1 cellular context compared by ENCODE assay signal in genomic region chr7:142854505-142855400, GRCh38.
TF ChIP-seq lines count a peak whose summit lies in the region.

Gene EPHB6, plus strand, starts transcription at chr7:142855076. Its CDS starts 8,152 bp downstream, at chr7:142863228.

TF ChIP-seq in K562, 482 proteins besides CTCF, POLR2A, EP300 and RAD21 (continued from another document and continues in another):
- TF ChIP-seq ZMIZ1 (IDR thresholded peaks at IDR 0.05; ENCODE audit: low read depth in 2 of 2, low read length in 2 of 2) (no peak), ZNF165 (CRISPR knock-in tag; IDR thresholded peaks at IDR 0.05; ENCODE audit: borderline replicate concordance) (no peak), FOXK2 (conservative IDR thresholded peaks at IDR 0.05 in 1 of 2, IDR thresholded peaks at IDR 0.05 in 1 of 2; ENCODE audit: low read depth in 2 of 2) (no peak), POLR2G (IDR thresholded peaks at IDR 0.05; ENCODE audit: low read depth, low read length) (peak; percentile 79), NONO (IDR thresholded peaks at IDR 0.05; ENCODE audit: low read depth in 2 of 2, low read length in 1 of 2) (no peak), ASH1L (IDR thresholded peaks at IDR 0.05; ENCODE audit: borderline replicate concordance, low read depth, partially characterized antibody) (no peak), NCOA1 (IDR thresholded peaks at IDR 0.05; ENCODE audit: low read depth) (no peak), MBD1 (CRISPR knock-in tag; IDR thresholded peaks at IDR 0.05) (no peak), HSF4 (CRISPR knock-in tag; IDR thresholded peaks at IDR 0.05; ENCODE audit: borderline replicate concordance) (no peak), XRCC4 (IDR thresholded peaks at IDR 0.05; ENCODE audit: extremely low read depth, insufficient read depth, insufficient read length) (no peak), ZNF639 (CRISPR knock-in tag; conservative IDR thresholded peaks at IDR 0.05 in 1 of 2, IDR thresholded peaks at IDR 0.05 in 1 of 2) (peak in 1 of 2 experiments; percentile 83; a peak in 2 of 4 replicates), BCOR (IDR thresholded peaks at IDR 0.05) (peak; percentile 15; the same call in 1 of the 2 replicates), CREB5 (CRISPR knock-in tag; IDR thresholded peaks at IDR 0.05) (no peak), TSHZ1 (CRISPR knock-in tag; IDR thresholded peaks at IDR 0.05) (no peak), TGIF2 (CRISPR knock-in tag; IDR thresholded peaks at IDR 0.05) (peak; percentile 90; the same call in 1 of the 2 replicates), ZNF780A (CRISPR knock-in tag; IDR thresholded peaks at IDR 0.05) (no peak), FOS (IDR thresholded peaks at IDR 0.05; ENCODE audit: extremely low read depth, insufficient read length) (no peak), NFATC3 (IDR thresholded peaks at IDR 0.05) (no peak), CREB3 (tag; conservative IDR thresholded peaks at IDR 0.05; ENCODE audit: low read depth) (no peak), AFF1 (IDR thresholded peaks at IDR 0.05; ENCODE audit: low read depth in 1 of 2, partially characterized antibody in 2 of 2) (no peak), MBD2 (IDR thresholded peaks at IDR 0.05; ENCODE audit: borderline replicate concordance, low read depth) (no peak), E2F1 (CRISPR knock-in tag; IDR thresholded peaks at IDR 0.05) (no peak), CTBP1 (IDR thresholded peaks at IDR 0.05; ENCODE audit: borderline replicate concordance) (peak; percentile 34; the same call in 1 of the 2 replicates), FOXJ2 (tag; IDR thresholded peaks at IDR 0.05) (no peak), FIP1L1 (IDR thresholded peaks at IDR 0.05; ENCODE audit: low read depth, low read length, poor library complexity, severe bottlenecking) (peak; percentile 52), ZFX (CRISPR knock-in tag; IDR thresholded peaks at IDR 0.05) (peak; percentile 52), ATF3 (IDR thresholded peaks at IDR 0.05) (no peak), ATF3 (CRISPR knock-in tag; conservative IDR thresholded peaks at IDR 0.05) (no peak), RBM22 (IDR thresholded peaks at IDR 0.05; ENCODE audit: low read depth, low read length, poor library complexity, severe bottlenecking) (no peak), TCFL5 (CRISPR knock-in tag; conservative IDR thresholded peaks at IDR 0.05) (no peak), HMGXB4 (CRISPR knock-in tag; IDR thresholded peaks at IDR 0.05) (peak; percentile 88; the same call in 1 of the 2 replicates), STAT5A (IDR thresholded peaks at IDR 0.05; ENCODE audit: borderline replicate concordance, low read length) (no peak), ZFP1 (CRISPR knock-in tag; IDR thresholded peaks at IDR 0.05) (no peak), JUNB (CRISPR knock-in tag; conservative IDR thresholded peaks at IDR 0.05) (no peak), NR1H2 (CRISPR knock-in tag; IDR thresholded peaks at IDR 0.05) (no peak), SAFB2 (IDR thresholded peaks at IDR 0.05; ENCODE audit: borderline replicate concordance, low read depth, low read length, severe bottlenecking) (no peak), ZNF589 (CRISPR knock-in tag; IDR thresholded peaks at IDR 0.05; ENCODE audit: low read depth) (no peak)
